1 cellular context compared by ENCODE assay signal in genomic region chr17:44905006-44906000, GRCh38.
TF ChIP-seq lines count a peak whose summit lies in the region.

No MANE protein-coding gene starts in this region.

TF ChIP-seq in GM23338, 12 proteins besides CTCF, POLR2A, EP300 and RAD21:
- TF ChIP-seq EZH2 (IDR thresholded peaks at IDR 0.05; ENCODE audit: low read depth, unreplicated experiment) (no peak), NANOG (IDR thresholded peaks at IDR 0.05; ENCODE audit: borderline replicate concordance) (no peak)
- TF ChIP-seq, protein P1, sequence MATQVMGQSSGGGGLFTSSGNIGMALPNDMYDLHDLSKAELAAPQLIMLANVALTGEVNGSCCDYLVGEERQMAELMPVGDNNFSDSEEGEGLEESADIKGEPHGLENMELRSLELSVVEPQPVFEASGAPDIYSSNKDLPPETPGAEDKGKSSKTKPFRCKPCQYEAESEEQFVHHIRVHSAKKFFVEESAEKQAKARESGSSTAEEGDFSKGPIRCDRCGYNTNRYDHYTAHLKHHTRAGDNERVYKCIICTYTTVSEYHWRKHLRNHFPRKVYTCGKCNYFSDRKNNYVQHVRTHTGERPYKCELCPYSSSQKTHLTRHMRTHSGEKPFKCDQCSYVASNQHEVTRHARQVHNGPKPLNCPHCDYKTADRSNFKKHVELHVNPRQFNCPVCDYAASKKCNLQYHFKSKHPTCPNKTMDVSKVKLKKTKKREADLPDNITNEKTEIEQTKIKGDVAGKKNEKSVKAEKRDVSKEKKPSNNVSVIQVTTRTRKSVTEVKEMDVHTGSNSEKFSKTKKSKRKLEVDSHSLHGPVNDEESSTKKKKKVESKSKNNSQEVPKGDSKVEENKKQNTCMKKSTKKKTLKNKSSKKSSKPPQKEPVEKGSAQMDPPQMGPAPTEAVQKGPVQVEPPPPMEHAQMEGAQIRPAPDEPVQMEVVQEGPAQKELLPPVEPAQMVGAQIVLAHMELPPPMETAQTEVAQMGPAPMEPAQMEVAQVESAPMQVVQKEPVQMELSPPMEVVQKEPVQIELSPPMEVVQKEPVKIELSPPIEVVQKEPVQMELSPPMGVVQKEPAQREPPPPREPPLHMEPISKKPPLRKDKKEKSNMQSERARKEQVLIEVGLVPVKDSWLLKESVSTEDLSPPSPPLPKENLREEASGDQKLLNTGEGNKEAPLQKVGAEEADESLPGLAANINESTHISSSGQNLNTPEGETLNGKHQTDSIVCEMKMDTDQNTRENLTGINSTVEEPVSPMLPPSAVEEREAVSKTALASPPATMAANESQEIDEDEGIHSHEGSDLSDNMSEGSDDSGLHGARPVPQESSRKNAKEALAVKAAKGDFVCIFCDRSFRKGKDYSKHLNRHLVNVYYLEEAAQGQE (IDR thresholded peaks at IDR 0.05; ENCODE audit: unreplicated experiment), result no peak
